8 cellular contexts compared by ENCODE assay signal in genomic region chr10:130179640-130180039, GRCh38. TPM values are rescaled to one million over a fixed set of nuclear protein-coding genes. Genes with fewer than 3 reads are reported as not detected.
DNase-seq lines count a peak whose midpoint lies in the region; ATAC-seq and TF ChIP-seq lines count a peak whose summit lies in the region.

No MANE protein-coding gene starts in this region.

- no peak overlapping the region for H3K27ac ChIP-seq in coronary artery

- peaks cover 11% of the 10 kb centered on the region for H3K4me1 Mint-ChIP-seq in activated T-helper 17 cell treated with anti-CD3 and anti-CD28 coated beads, Interleukin-2, amount 50 U/mL, for 72 hours

- H3K9me3 Mint-ChIP-seq in activated T-helper 17 cell treated with anti-CD3 and anti-CD28 coated beads, Interleukin-2, amount 50 U/mL, for 72 hours: no peaks in the 10 kb centered on the region

- no peak overlapping the region for H3K4me3 ChIP-seq in coronary artery

- intact Hi-C loops in left ventricle myocardium superior (cut with micrococcal nuclease): no loop called here

- DNase-seq in activated T-cell treated with anti-CD3 and anti-CD28 coated beads for 24 hours (ENCODE audit: low read depth): peak; percentile 23
- no peak for DNase-seq in activated T-cell treated with anti-CD3 and anti-CD28 coated beads for 4 hours
- DNase-seq in NCI-H1105 (lab: John Stamatoyannopoulos, UW): peak; percentile 12
- no peak for DNase-seq in left ventricle myocardium superior
- peak; percentile 16 to 21 (median 20) for DNase-seq in stimulated activated CD4-positive, alpha-beta T cell treated with anti-CD3 and anti-CD28 coated beads, TNF-alpha, amount 100 ng/mL, for 48 hours (ENCODE audit: low read depth in 3 of 3)
- DNase-seq in coronary artery (ENCODE audit: low spot score): no peak

- peak; percentile 84 for ATAC-seq in activated T-helper 17 cell treated with anti-CD3 and anti-CD28 coated beads, Interleukin-2, amount 50 U/mL, for 72 hours (replicated peaks)
- ATAC-seq in left ventricle myocardium superior: peak; percentile 66
- ATAC-seq in GM18517 (IDR thresholded peaks at IDR 0.05; ENCODE audit: unreplicated experiment): no peak

- no peak overlapping the region for H3K27ac Mint-ChIP-seq in activated T-helper 17 cell treated with anti-CD3 and anti-CD28 coated beads, Interleukin-2, amount 50 U/mL, for 72 hours

- peaks cover 85% of the 10 kb centered on the region for H3K36me3 Mint-ChIP-seq in activated T-helper 17 cell treated with anti-CD3 and anti-CD28 coated beads, Interleukin-2, amount 50 U/mL, for 72 hours (ENCODE audit: low read depth)

- H3K4me3 Mint-ChIP-seq in activated T-helper 17 cell treated with anti-CD3 and anti-CD28 coated beads, Interleukin-2, amount 50 U/mL, for 72 hours: no peak overlapping the region

- no peak for TF ChIP-seq CTCF in coronary artery (IDR thresholded peaks at IDR 0.05)

- H3K27me3 Mint-ChIP-seq in activated T-helper 17 cell treated with anti-CD3 and anti-CD28 coated beads, Interleukin-2, amount 50 U/mL, for 72 hours: no peaks in the 10 kb centered on the region

RNA-seq across cellular contexts. Expression of gene GLRX3, which starts 43.4 kb away (rescaled TPM):
- 100 to 1,000 TPM in 1 of 2 donors, 10 to 100 TPM in 1; 66.7 to 112 TPM for total RNA-seq in activated T-helper 17 cell treated with anti-CD3 and anti-CD28 coated beads, Interleukin-2, amount 50 U/mL, for 72 hours
- total RNA-seq in left ventricle myocardium superior: 64.8 TPM

Comparison
In these comparisons a context has a peak if more than half of its experiments do, and no peak if none do; other contexts are left out.
1. DNase-seq: peak in activated T-cell treated with anti-CD3 and anti-CD28 coated beads for 24 hours (single experiment), NCI-H1105 (single experiment) and stimulated activated CD4-positive, alpha-beta T cell treated with anti-CD3 and anti-CD28 coated beads, TNF-alpha, amount 100 ng/mL, for 48 hours (3 of 3); none in activated T-cell treated with anti-CD3 and anti-CD28 coated beads for 4 hours (single experiment), left ventricle myocardium superior (single experiment) and coronary artery (single experiment).